14 cellular contexts compared by ENCODE assay signal in the genomic region with DNA sequence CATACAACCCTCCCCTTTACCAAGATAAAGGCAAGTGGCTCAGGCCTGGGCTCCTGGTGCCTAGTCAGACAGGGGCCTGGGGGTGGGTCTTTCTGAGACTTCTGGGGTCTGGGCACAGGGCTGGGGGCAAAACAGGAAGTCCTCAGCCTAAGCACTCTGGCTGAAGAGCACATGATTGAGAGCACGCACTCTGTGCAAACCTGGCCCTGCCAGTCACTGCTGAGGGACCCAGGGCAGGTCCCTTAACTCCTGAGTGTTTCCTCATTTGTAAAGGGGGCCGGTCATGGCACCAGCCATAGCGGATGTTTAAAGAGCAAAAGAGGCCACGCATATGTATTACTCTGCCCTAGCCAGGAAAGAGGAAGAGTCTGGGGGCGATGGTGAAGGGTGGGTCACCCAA. TPM values are rescaled to one million over a fixed set of nuclear protein-coding genes. Genes with fewer than 3 reads are reported as not detected.
DNase-seq lines count a peak whose midpoint lies in the region; ATAC-seq and TF ChIP-seq lines count a peak whose summit lies in the region.
"Had no signal": no experiment of that assay in that cellular context is flagged by ENCODE, and none has a peak within 500 bp of the region (broad histone marks: within the 10 kb centered on the region; RNA-seq: fewer than 3 reads in every experiment).

No MANE protein-coding gene starts in this region.

- intact Hi-C loops in activated CD4-positive, alpha-beta T cell treated with anti-CD3 and anti-CD28 coated beads, Interleukin-2, amount 10 ng/mL, durations not matched to agents 24 days and 14 days (cut with micrococcal nuclease) = no loop called here
- intact Hi-C loops in left lung (cut with DNase I) = no loop called here

- TF ChIP-seq POLR2A in Peyer's patch (IDR thresholded peaks at IDR 0.05) = no peak

- TF ChIP-seq CTCF in VCaP (conservative IDR thresholded peaks at IDR 0.05) (no peak), left lung (IDR thresholded peaks at IDR 0.05) (no peak), Peyer's patch (IDR thresholded peaks at IDR 0.05) (no peak)

- H3K4me3 ChIP-seq in left lung = no peak overlapping the region
- H3K4me3 ChIP-seq in Peyer's patch = no peak overlapping the region

- ATAC-seq in left lung = peak; percentile 28
- ATAC-seq in stimulated activated naive B cell treated with anti-CD40 and anti-IgM and Interleukin-4, amounts not matched to agents 10 μg/mL and 1 μg/mL and 100 μg/mL, for 72 hours (replicated peaks) = no peak
- no peak for ATAC-seq in GM19324 (IDR thresholded peaks at IDR 0.05; ENCODE audit: low FRiP score, unreplicated experiment)
- ATAC-seq: Panc1, T-cell had no signal

- no peak for DNase-seq in activated CD4-positive, alpha-beta T cell treated with anti-CD3 and anti-CD28 coated beads, Interleukin-2, amount 10 ng/mL, durations not matched to agents 24 days and 14 days
- no peak for DNase-seq in activated CD4-positive, alpha-beta T cell treated with anti-CD3 and anti-CD28 coated beads, Interleukin-2, amount 50 U/mL, for 48 hours
- peak in 1 of 2 donors; percentile 53 for DNase-seq in left lung
- DNase-seq in stimulated activated naive B cell treated with anti-CD40 and anti-IgM and Interleukin-4, amounts not matched to agents 10 μg/mL and 1 μg/mL and 100 μg/mL, for 72 hours = no peak
- DNase-seq in Peyer's patch = no peak
- no peak for DNase-seq in COR-L47 (lab: John Stamatoyannopoulos, UW)
- DNase-seq: CD4-positive, alpha-beta memory T cell; H7; NCI-H69; T-cell; WERI-Rb-1 had no signal

- peaks cover 19% of the 10 kb centered on the region for H3K4me1 Mint-ChIP-seq in activated CD4-positive, alpha-beta T cell treated with anti-CD3 and anti-CD28 coated beads, Interleukin-2, amount 10 ng/mL, durations not matched to agents 24 days and 14 days
- H3K4me1 Mint-ChIP-seq in stimulated activated naive B cell treated with anti-CD40 and anti-IgM and Interleukin-4, amounts not matched to agents 10 μg/mL and 1 μg/mL and 100 μg/mL, for 72 hours = peaks cover 9 to 25% of the 10 kb centered on the region in 2 donors

- H3K36me3 Mint-ChIP-seq in activated CD4-positive, alpha-beta T cell treated with anti-CD3 and anti-CD28 coated beads, Interleukin-2, amount 10 ng/mL, durations not matched to agents 24 days and 14 days (ENCODE audit: low read depth) = peaks cover 45% of the 10 kb centered on the region
- H3K36me3 Mint-ChIP-seq in stimulated activated naive B cell treated with anti-CD40 and anti-IgM and Interleukin-4, amounts not matched to agents 10 μg/mL and 1 μg/mL and 100 μg/mL, for 72 hours = peaks cover 35 to 50% of the 10 kb centered on the region in 2 donors

- H3K9me3 ChIP-seq in left lung (no peaks in the 10 kb centered on the region), Peyer's patch (no peaks in the 10 kb centered on the region)

- H3K4me3 Mint-ChIP-seq in activated CD4-positive, alpha-beta T cell treated with anti-CD3 and anti-CD28 coated beads, Interleukin-2, amount 10 ng/mL, durations not matched to agents 24 days and 14 days = no peak overlapping the region
- no peak overlapping the region for H3K4me3 Mint-ChIP-seq in stimulated activated naive B cell treated with anti-CD40 and anti-IgM and Interleukin-4, amounts not matched to agents 10 μg/mL and 1 μg/mL and 100 μg/mL, for 72 hours
- H3K4me3 Mint-ChIP-seq: CD4-positive, alpha-beta memory T cell; T-cell had no signal

- H3K27ac ChIP-seq in VCaP (peak overlapping the region; percentile 91), left lung (peak overlapping the region; percentile 67 to 69), Peyer's patch (no peak overlapping the region)
- H3K27ac ChIP-seq: WERI-Rb-1 had no signal

- H3K27me3 ChIP-seq in left lung = no peaks in the 10 kb centered on the region
- H3K27me3 ChIP-seq in Peyer's patch = no peaks in the 10 kb centered on the region

- H3K27ac Mint-ChIP-seq in activated CD4-positive, alpha-beta T cell treated with anti-CD3 and anti-CD28 coated beads, Interleukin-2, amount 10 ng/mL, durations not matched to agents 24 days and 14 days = peak overlapping the region; percentile 41
- H3K27ac Mint-ChIP-seq in stimulated activated naive B cell treated with anti-CD40 and anti-IgM and Interleukin-4, amounts not matched to agents 10 μg/mL and 1 μg/mL and 100 μg/mL, for 72 hours = peak overlapping the region; percentile 51
- H3K27ac Mint-ChIP-seq: T-cell had no signal

- H3K27me3 Mint-ChIP-seq in activated CD4-positive, alpha-beta T cell treated with anti-CD3 and anti-CD28 coated beads, Interleukin-2, amount 10 ng/mL, durations not matched to agents 24 days and 14 days = no peaks in the 10 kb centered on the region
- H3K27me3 Mint-ChIP-seq in stimulated activated naive B cell treated with anti-CD40 and anti-IgM and Interleukin-4, amounts not matched to agents 10 μg/mL and 1 μg/mL and 100 μg/mL, for 72 hours = no peaks in the 10 kb centered on the region
- H3K27me3 Mint-ChIP-seq: CD4-positive, alpha-beta memory T cell; T-cell had no signal

- peaks cover 47 to 95% of the 10 kb centered on the region in 2 donors for H3K4me1 ChIP-seq in left lung
- H3K4me1 ChIP-seq in Peyer's patch = peaks cover 0 to 55% (median 11%) of the 10 kb centered on the region in 4 donors

- H3K9me3 Mint-ChIP-seq in activated CD4-positive, alpha-beta T cell treated with anti-CD3 and anti-CD28 coated beads, Interleukin-2, amount 10 ng/mL, durations not matched to agents 24 days and 14 days = no peaks in the 10 kb centered on the region
- H3K9me3 Mint-ChIP-seq in stimulated activated naive B cell treated with anti-CD40 and anti-IgM and Interleukin-4, amounts not matched to agents 10 μg/mL and 1 μg/mL and 100 μg/mL, for 72 hours = no peaks in the 10 kb centered on the region
- H3K9me3 Mint-ChIP-seq: T-cell had no signal

- H3K36me3 ChIP-seq in left lung = peaks cover 0 to 82% of the 10 kb centered on the region in 2 donors
- H3K36me3 ChIP-seq in Peyer's patch = peaks cover 0 to 43% (median 0%) of the 10 kb centered on the region in 3 donors

RNA-seq across cellular contexts. Expression of a gene that starts 16.0 kb away (rescaled TPM):
- total RNA-seq in activated CD4-positive, alpha-beta T cell treated with anti-CD3 and anti-CD28 coated beads, Interleukin-2, amount 10 ng/mL, durations not matched to agents 24 days and 14 days = 377 and 379 TPM in 2 replicates
- total RNA-seq in left lung (100 to 1,000 TPM; 458 to 594 TPM), Peyer's patch (100 to 1,000 TPM; 130 to 171 (median 145) TPM)

Comparison
In these comparisons a context has a peak if more than half of its experiments do, and no peak if none do; other contexts are left out.
1. H3K27ac ChIP-seq: peak in VCaP (single experiment) and left lung (2 of 2); none in Peyer's patch (0 of 4).